ENCODE assay signal across 17 cellular contexts in genomic region chr1:157236072-157236471, GRCh38.
DNase-seq lines count a peak whose midpoint lies in the region; FAIRE-seq and TF ChIP-seq lines count a peak whose summit lies in the region.
"Had no signal": no experiment of that assay in that cellular context is flagged by ENCODE, and none has a peak within 500 bp of the region (broad histone marks: within the 10 kb centered on the region; RNA-seq: fewer than 3 reads in every experiment).

No MANE protein-coding gene starts in this region.

- in situ Hi-C loops in KBM-7 (cut with MboI; ENCODE audit: low pct_unique_long_range_greater_than_20kb, low sequenced_read_pairs) = no loop called here

- no peak overlapping the region for H2BK120ac ChIP-seq in H1 (replicated peaks; ENCODE audit: low read depth, low read length)
- peak overlapping the region; percentile 72 for H2BK120ac ChIP-seq in trophoblast cell (ENCODE audit: insufficient read depth, low read length, poor library complexity)

- H2BK12ac ChIP-seq in H1 (ENCODE audit: low read depth, low read length) (no peak overlapping the region; the same call in 1 of the 2 replicates), trophoblast cell (ENCODE audit: low read length) (peak overlapping the region; percentile 98)

- H3K4me3 ChIP-seq in H1 (ENCODE audit: extremely low read depth in 1 of 4, insufficient read depth in 2 of 4, low read depth in 3 of 4, low read length in 4 of 4) = no peak overlapping the region
- no peak overlapping the region for H3K4me3 ChIP-seq in trophoblast cell (ENCODE audit: low read depth, low read length)
- H3K4me3 ChIP-seq in testis = no peak overlapping the region
- H3K4me3 ChIP-seq in ascending aorta = no peak overlapping the region

- H4K5ac ChIP-seq in H1 (ENCODE audit: insufficient read length, low read depth, low read length) = no peak overlapping the region

- H3K4me2 ChIP-seq in H1 (ENCODE audit: insufficient read depth in 1 of 2, low read depth in 2 of 2, low read length in 2 of 2) (no peak overlapping the region), trophoblast cell (ENCODE audit: low read length) (no peak overlapping the region)

- H3K27ac ChIP-seq in H1 (ENCODE audit: low read depth, low read length) (no peak overlapping the region), trophoblast cell (ENCODE audit: low read depth, low read length) (no peak overlapping the region), testis (peak overlapping the region; percentile 38 to 56), ascending aorta (no peak overlapping the region)

- POLR2A ChIA-PET in H1 (lab: Charles Lee; ENCODE audit: partially characterized antibody) = no interaction called here

- H2BK5ac ChIP-seq in H1 (ENCODE audit: low read depth, low read length) (no peak overlapping the region), trophoblast cell (ENCODE audit: low read depth, low read length, poor library complexity) (no peak overlapping the region)

- H3K4me1 ChIP-seq in H1 (replicated peaks in 1 of 4; ENCODE audit: control insufficient read depth in 3 of 4, insufficient read depth in 4 of 4, low read length in 3 of 4) (peaks cover 9 to 20% (median 19%) of the 10 kb centered on the region in 4 experiments), trophoblast cell (ENCODE audit: control insufficient read depth in 1 of 2, insufficient read depth in 2 of 2, low read length in 2 of 2) (peaks cover 14 to 36% of the 10 kb centered on the region in 2 experiments), testis (peaks cover 56% of the 10 kb centered on the region), ascending aorta (no peaks in the 10 kb centered on the region)

- no peaks in the 10 kb centered on the region for H3K23me2 ChIP-seq in H1 (ENCODE audit: low read depth, low read length)

- TF ChIP-seq RAD21 in H1 (IDR thresholded peaks at IDR 0.05 in 1 of 2, conservative IDR thresholded peaks at IDR 0.05 in 1 of 2; ENCODE audit: low read depth in 2 of 2, low read length in 2 of 2) = no peak

- 96% methylated on average over 4 of the region's 4 CpGs; no CpG with 5 or more reads in 1 of the 2 experiments for WGBS in H1 (ENCODE audit: extremely low coverage in 1 of 2, insufficient coverage in 1 of 2, insufficient read length in 1 of 2, insufficient replicate concordance in 2 of 2, low coverage in 1 of 2, low lambda C conversion rate in 2 of 2, missing lambda C conversion rate in 1 of 2), 2 experiments
- no CpG with 5 or more reads among the region's 4 CpGs for WGBS in trophoblast cell (ENCODE audit: extremely low coverage, insufficient coverage, insufficient read length)
- WGBS in testis, 2 donors = 68 to 86% methylated on average over 4 of the region's 4 CpGs

- no peaks in the 10 kb centered on the region for H4K20me1 ChIP-seq in H1 (replicated peaks in 1 of 2; ENCODE audit: control insufficient read depth in 1 of 2, insufficient read depth in 2 of 2, low read length in 2 of 2)

- no peak overlapping the region for H4K91ac ChIP-seq in H1 (replicated peaks; ENCODE audit: insufficient read length, low read length)
- peak overlapping the region; percentile 71 for H4K91ac ChIP-seq in trophoblast cell (ENCODE audit: low read depth, low read length)

- no peaks in the 10 kb centered on the region for H3K9me3 ChIP-seq in H1 (ENCODE audit: insufficient read depth in 2 of 2, low read depth in 1 of 2, low read length in 1 of 2)
- no peaks in the 10 kb centered on the region for H3K9me3 ChIP-seq in trophoblast cell (ENCODE audit: insufficient read depth, low read depth, low read length)
- no peaks in the 10 kb centered on the region for H3K9me3 ChIP-seq in testis
- no peaks in the 10 kb centered on the region for H3K9me3 ChIP-seq in ascending aorta

- H3K36me3 ChIP-seq in H1 (ENCODE audit: control insufficient read depth in 2 of 4, insufficient read depth in 4 of 4, low read length in 3 of 4) = no peaks in the 10 kb centered on the region
- no peaks in the 10 kb centered on the region for H3K36me3 ChIP-seq in trophoblast cell (ENCODE audit: control insufficient read depth in 1 of 2, insufficient read depth in 2 of 2, low read length in 2 of 2)
- H3K36me3 ChIP-seq in testis (ENCODE audit: low read depth, missing control alignments) = no peaks in the 10 kb centered on the region
- no peaks in the 10 kb centered on the region for H3K36me3 ChIP-seq in ascending aorta

- no peaks in the 10 kb centered on the region for H3K27me3 ChIP-seq in H1 (replicated peaks in 1 of 4; ENCODE audit: control insufficient read depth in 3 of 4, extremely low read depth in 1 of 4, insufficient read depth in 3 of 4, low read length in 3 of 4)
- H3K27me3 ChIP-seq in trophoblast cell (ENCODE audit: insufficient read depth, low read length) = no peaks in the 10 kb centered on the region
- H3K27me3 ChIP-seq in testis = no peaks in the 10 kb centered on the region
- H3K27me3 ChIP-seq in ascending aorta = no peaks in the 10 kb centered on the region

- intact Hi-C loops in testis (cut with DNase I; ENCODE audit: low total_unique reads) (no loop called here), ascending aorta (cut with DNase I) (no loop called here)

- FAIRE-seq in GM19239 (lab: Jason Lieb, UNC) = peak; percentile 76
- FAIRE-seq in H1 (lab: Jason Lieb, UNC) = no peak
- FAIRE-seq: GM12891, GM18507 had no signal

- H3K9ac ChIP-seq in H1 (replicated peaks in 1 of 4; ENCODE audit: extremely low read depth in 1 of 4, low read depth in 3 of 4, low read length in 3 of 4) (no peak overlapping the region), trophoblast cell (ENCODE audit: low read length) (no peak overlapping the region)

- TF ChIP-seq POLR2A in H1 (IDR thresholded peaks at IDR 0.05; ENCODE audit: control extremely low read depth in 1 of 2, low read depth in 2 of 2, low read length in 2 of 2) (no peak), testis (IDR thresholded peaks at IDR 0.05) (no peak)

- H3K79me1 ChIP-seq in H1 (ENCODE audit: low read depth, low read length) (no peaks in the 10 kb centered on the region), trophoblast cell (ENCODE audit: low read length) (peaks cover 17% of the 10 kb centered on the region)

- H3K14ac ChIP-seq in H1 (ENCODE audit: insufficient read length) (no peak overlapping the region), trophoblast cell (ENCODE audit: low read length) (peak overlapping the region; percentile 70)

- no peak overlapping the region for H4K12ac ChIP-seq in trophoblast cell (ENCODE audit: low read depth, low read length)

- H4K8ac ChIP-seq in H1 (ENCODE audit: extremely low read depth, insufficient read depth, low read length) (no peak overlapping the region), trophoblast cell (ENCODE audit: low read depth, low read length) (peak overlapping the region; percentile 29)

- TF ChIP-seq CTCF in H1 (IDR thresholded peaks at IDR 0.05; ENCODE audit: control extremely low read depth in 1 of 3, insufficient read depth in 1 of 3, low read depth in 1 of 3, low read length in 3 of 3) (no peak), testis (IDR thresholded peaks at IDR 0.05) (no peak), ascending aorta (IDR thresholded peaks at IDR 0.05) (no peak)

- no peak overlapping the region for H3K23ac ChIP-seq in H1 (ENCODE audit: insufficient read length)
- H3K23ac ChIP-seq in trophoblast cell (ENCODE audit: low read length) = no peak overlapping the region

- H3K56ac ChIP-seq in H1 (replicated peaks; ENCODE audit: insufficient read length, low read depth, low read length) = no peak overlapping the region

- no peak overlapping the region for H2BK20ac ChIP-seq in H1 (ENCODE audit: low read length)

- H2AK5ac ChIP-seq in H1 (ENCODE audit: low read depth, low read length) = no peak overlapping the region
- no peak overlapping the region for H2AK5ac ChIP-seq in trophoblast cell (ENCODE audit: low read length)

- H3K18ac ChIP-seq in H1 (ENCODE audit: extremely low read depth, low read length) = no peak overlapping the region
- peak overlapping the region; percentile 61 for H3K18ac ChIP-seq in trophoblast cell (ENCODE audit: low read length)

- CTCF ChIA-PET in H1 (lab: Charles Lee; ENCODE audit: partially characterized antibody) = interaction anchor here (1.1 to 1.8 kb wide), 4 partner anchors 11 to 75 kb away, joined by 3 to 4 read pairs (median 4); no protein-coding TSS in a partner anchor

- H3K79me2 ChIP-seq in H1 (ENCODE audit: control insufficient read depth in 1 of 2, insufficient read depth in 2 of 2, low read length in 2 of 2) (no peaks in the 10 kb centered on the region), trophoblast cell (ENCODE audit: control insufficient read depth, insufficient read depth, low read length, poor library complexity) (peaks cover 1% of the 10 kb centered on the region)

- H3K4ac ChIP-seq in H1 (replicated peaks; ENCODE audit: insufficient read length, low read depth, low read length) (no peak overlapping the region), trophoblast cell (ENCODE audit: low read depth, low read length) (no peak overlapping the region)

- H2AFZ ChIP-seq in H1 (ENCODE audit: low read length) = no peak overlapping the region
- H2AFZ ChIP-seq in trophoblast cell (ENCODE audit: insufficient read depth, low read length, poor library complexity) = no peak overlapping the region

- DNase-seq in GM19239 (ENCODE audit: insufficient read length, low spot score) (no peak), H1 (ENCODE audit: low read depth in 1 of 2, low spot score in 2 of 2) (no peak), trophoblast cell (no peak), testis (no peak), KBM-7 (no peak), DMS153 treated with DMSO at 0.1 percent for 48 hours (lab: John Stamatoyannopoulos, UW; ENCODE audit: unreplicated experiment) (no peak), ascending aorta (ENCODE audit: low spot score in 2 of 2) (no peak)
- DNase-seq: C1 segment of cervical spinal cord; CD4-positive, alpha-beta memory T cell; COR-L47; DMS153; DMS79; EL; GDM1; H9 had no signal

- no peak for TF ChIP-seq EP300 in H1 (IDR thresholded peaks at IDR 0.05; ENCODE audit: borderline replicate concordance in 1 of 2, low read depth in 2 of 2, low read length in 2 of 2)

- H2BK15ac ChIP-seq in H1 (ENCODE audit: low read length) = 0 out of 2 replicates have a peak overlapping the region, but pooled peaks have one; percentile 65

TF ChIP-seq in H1, 55 proteins besides CTCF, POLR2A, EP300 and RAD21 (continues in another document):
- TF ChIP-seq POLR2AphosphoS5 (IDR thresholded peaks at IDR 0.05; ENCODE audit: low read depth, low read length) (no peak), GABPA (IDR thresholded peaks at IDR 0.05; ENCODE audit: borderline replicate concordance, insufficient read depth, low read length) (no peak), SIRT6 (IDR thresholded peaks at IDR 0.05; ENCODE audit: low read length) (no peak), PHF8 (conservative IDR thresholded peaks at IDR 0.05; ENCODE audit: low read depth, low read length) (no peak), BCL11A (IDR thresholded peaks at IDR 0.05; ENCODE audit: low read depth in 2 of 2, low read length in 2 of 2) (no peak), TCF12 (IDR thresholded peaks at IDR 0.05; ENCODE audit: low read depth, low read length) (no peak), CBX5 (IDR thresholded peaks at IDR 0.05; ENCODE audit: low read depth, low read length) (no peak), HDAC6 (IDR thresholded peaks at IDR 0.05; ENCODE audit: low read depth, low read length) (no peak), RNF2 (IDR thresholded peaks at IDR 0.05; ENCODE audit: borderline replicate concordance, low read depth, low read length, missing control alignments, poor library complexity, severe bottlenecking) (no peak), RXRA (IDR thresholded peaks at IDR 0.05; ENCODE audit: insufficient read depth, low read depth, low read length) (no peak)

Comparison
In these comparisons a context has a peak if more than half of its experiments do, and no peak if none do; other contexts are left out.
1. H3K27ac ChIP-seq: peak in testis (2 of 2); none in H1 (single experiment), trophoblast cell (single experiment) and ascending aorta (0 of 2).